Comparison of ENCODE assay signal across 8 cellular contexts in genomic region chr3:11288786-11289637, GRCh38. TPM values are rescaled to one million over a fixed set of nuclear protein-coding genes. Genes with fewer than 3 reads are reported as not detected.
DNase-seq lines count a peak whose midpoint lies in the region; ATAC-seq and TF ChIP-seq lines count a peak whose summit lies in the region.

No MANE protein-coding gene starts in this region.

- H3K79me2 ChIP-seq in fibroblast of lung (ENCODE audit: control insufficient read depth, insufficient read depth, low read length) = peaks cover 35% of the 10 kb centered on the region

- no peaks in the 10 kb centered on the region for H3K9me3 ChIP-seq in fibroblast of lung (ENCODE audit: control insufficient read depth, insufficient read depth, low read depth, low read length)

- peaks cover 30% of the 10 kb centered on the region for H3K4me1 ChIP-seq in fibroblast of lung (ENCODE audit: control insufficient read depth, extremely low read depth, insufficient read depth, low read length)

- no peaks in the 10 kb centered on the region for H3K36me3 ChIP-seq in fibroblast of lung (ENCODE audit: control insufficient read depth, insufficient read depth, low read length)

- no peaks in the 10 kb centered on the region for H4K20me1 ChIP-seq in fibroblast of lung (ENCODE audit: control insufficient read depth, extremely low read depth, insufficient read depth, low read length)

- peak; percentile 70 for ATAC-seq in HG03342 (IDR thresholded peaks at IDR 0.05; ENCODE audit: unreplicated experiment)

- H3K9ac ChIP-seq in fibroblast of lung (ENCODE audit: insufficient read depth, low read length) = no peak overlapping the region

- H3K4me2 ChIP-seq in fibroblast of lung (ENCODE audit: extremely low read depth, insufficient read depth, low read length) = peak overlapping the region; percentile 53

- H3K4me3 ChIP-seq in AG09309 (ENCODE audit: control insufficient read depth, low read depth, low read length) = no peak overlapping the region
- peak overlapping the region in 3 of 4 experiments; percentile 17 to 31 (median 21) for H3K4me3 ChIP-seq in fibroblast of lung (replicated peaks in 1 of 4; ENCODE audit: control extremely low read depth in 1 of 4, insufficient read depth in 1 of 4, low read depth in 3 of 4, low read length in 4 of 4)

- TF ChIP-seq CTCF in AG09309 (IDR thresholded peaks at IDR 0.05; ENCODE audit: control insufficient read depth, insufficient read depth, low read depth, low read length, missing control alignments) = no peak
- TF ChIP-seq CTCF in fibroblast of lung (conservative IDR thresholded peaks at IDR 0.05 in 1 of 2, IDR thresholded peaks at IDR 0.05 in 1 of 2; ENCODE audit: low read depth in 1 of 2, low read length in 2 of 2) = no peak

- no peak overlapping the region for H2AFZ ChIP-seq in fibroblast of lung (ENCODE audit: low read length)

- DNase-seq in AG09309 (ENCODE audit: low read depth) (peak; percentile 87), GM19238 (ENCODE audit: insufficient read length, low spot score) (peak; percentile 31), SW480 (ENCODE audit: low spot score) (peak; percentile 64), fibroblast of lung (ENCODE audit: low read depth in 2 of 2) (peak; percentile 94 to 95), renal cortical epithelial cell (ENCODE audit: low read depth) (peak; percentile 94), HuH-7 (ENCODE audit: low spot score) (no peak)
- no peak for DNase-seq in stimulated activated CD4-positive, alpha-beta T cell treated with anti-CD3 and anti-CD28 coated beads, Interleukin-12 subunit alpha, Interleukin-12 subunit beta, amount 100 ng/mL, for 4 hours

- no peaks in the 10 kb centered on the region for H3K27me3 ChIP-seq in fibroblast of lung (ENCODE audit: control insufficient read depth, insufficient read depth, low read length)

- peak overlapping the region; percentile 72 for H3K27ac ChIP-seq in fibroblast of lung (ENCODE audit: insufficient read depth, low read length)

RNA-seq across cellular contexts. Expression of gene ATG7, which starts 16.8 kb away (rescaled TPM):
- total RNA-seq in fibroblast of lung (56.5 and 60.9 TPM in 2 replicates), renal cortical epithelial cell (98.7 and 109 TPM in 2 replicates)
- 50.8 and 61.5 TPM in 2 replicates for polyA plus RNA-seq in fibroblast of lung
- polyA plus RNA-seq in fibroblast of lung (2012) = 25.4 and 35.0 TPM in 2 replicates
- polyA minus RNA-seq in fibroblast of lung (ENCODE audit: low replicate concordance) = 81.8 and 91.1 TPM in 2 replicates

Comparison
In these comparisons a context has a peak if more than half of its experiments do, and no peak if none do; other contexts are left out.
1. DNase-seq: peak in AG09309 (single experiment), GM19238 (single experiment), SW480 (single experiment), fibroblast of lung (2 of 2) and renal cortical epithelial cell (single experiment); none in HuH-7 (single experiment) and stimulated activated CD4-positive, alpha-beta T cell treated with anti-CD3 and anti-CD28 coated beads, Interleukin-12 subunit alpha, Interleukin-12 subunit beta, amount 100 ng/mL, for 4 hours (single experiment).